ENCODE assay signal across 8 cellular contexts in the genomic region with DNA sequence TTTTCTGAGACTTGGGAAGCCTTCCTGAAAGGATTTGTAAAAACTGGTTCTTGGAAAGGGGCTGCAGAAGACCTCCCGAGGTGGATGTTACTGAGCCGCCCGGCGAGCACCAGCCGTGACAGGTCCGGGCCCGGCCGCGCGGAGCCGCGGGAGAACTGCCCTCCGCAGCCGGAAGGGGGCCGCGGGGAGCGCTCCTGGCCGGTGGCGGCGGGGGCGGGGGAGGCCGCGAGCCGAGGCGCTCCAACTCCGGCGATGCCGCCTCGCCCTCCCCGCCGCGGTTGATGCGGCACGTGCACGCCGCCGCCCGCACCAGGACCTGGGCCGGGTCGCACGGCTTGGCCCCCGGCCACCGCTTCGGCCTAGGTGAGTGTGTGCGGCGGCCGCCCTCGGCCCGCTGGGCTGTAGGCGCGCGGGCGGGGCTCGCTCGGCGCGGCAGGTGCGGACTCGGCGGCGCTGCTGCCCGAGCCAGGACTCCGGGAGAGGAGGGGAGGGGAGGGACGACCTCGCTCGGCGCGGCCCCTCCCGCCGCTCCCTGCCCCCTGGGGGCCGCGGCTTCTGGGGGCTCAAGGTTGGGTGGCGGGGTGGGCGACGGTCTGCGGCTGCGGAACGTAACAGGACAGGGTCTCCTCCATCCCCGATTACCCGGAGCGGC. TPM values are rescaled to one million over a fixed set of nuclear protein-coding genes. Genes with fewer than 3 reads are reported as not detected.
A peak's percentile ranks its signal among the peaks of the same experiment; 100 is the strongest.
DNase-seq lines count a peak whose midpoint lies in the region; ATAC-seq and TF ChIP-seq lines count a peak whose summit lies in the region.

No MANE protein-coding gene starts in this region.

- peaks cover 9% of the 10 kb centered on the region for H3K4me1 ChIP-seq in CD8-positive, alpha-beta T cell (ENCODE audit: insufficient read depth, low read length)
- no peaks in the 10 kb centered on the region for H3K4me1 ChIP-seq in testis

- H3K27ac ChIP-seq in CD8-positive, alpha-beta T cell (ENCODE audit: low read depth, low read length) = peak overlapping the region; percentile 24
- H3K27ac ChIP-seq in testis = peak overlapping the region; percentile 93

- H3K4me3 ChIP-seq in CD8-positive, alpha-beta T cell (ENCODE audit: low read depth, low read length) = peak overlapping the region; percentile 54
- H3K4me3 ChIP-seq in foreskin fibroblast (ENCODE audit: low read depth in 1 of 2, low read length in 2 of 2) = peak overlapping the region; percentile 57 to 85
- peak overlapping the region; percentile 77 to 84 for H3K4me3 ChIP-seq in testis

- POLR2A ChIA-PET in CD8-positive, alpha-beta T cell (lab: Charles Lee) = no interaction called here

- no peaks in the 10 kb centered on the region for H3K9me3 ChIP-seq in CD8-positive, alpha-beta T cell (ENCODE audit: low read length)
- no peaks in the 10 kb centered on the region for H3K9me3 ChIP-seq in testis

- no peaks in the 10 kb centered on the region for H3K9me3 Mint-ChIP-seq in CD8-positive, alpha-beta T cell
- no peaks in the 10 kb centered on the region for H3K9me3 Mint-ChIP-seq in nephron progenitor cell

- peaks cover 30% of the 10 kb centered on the region for H3K4me1 Mint-ChIP-seq in CD8-positive, alpha-beta T cell (ENCODE audit: low read depth)
- H3K4me1 Mint-ChIP-seq in nephron progenitor cell = peaks cover 42% of the 10 kb centered on the region

- no peak for TF ChIP-seq POLR2A in testis (IDR thresholded peaks at IDR 0.05)

- peak; percentile 49 for TF ChIP-seq CTCF in CD8-positive, alpha-beta T cell (IDR thresholded peaks at IDR 0.05)
- TF ChIP-seq CTCF in foreskin fibroblast (IDR thresholded peaks at IDR 0.05; ENCODE audit: low read depth, low read length) (no peak), nephron progenitor cell (IDR thresholded peaks at IDR 0.05) (peak; percentile 33), testis (IDR thresholded peaks at IDR 0.05) (peak; percentile 29 to 62 (median 31))

- CTCF ChIA-PET in CD8-positive, alpha-beta T cell (lab: Charles Lee) = interaction anchor here (0.7 to 1.8 kb wide), 2 partner anchors 11 to 262 kb away, joined by 3 to 7 read pairs; no protein-coding TSS in a partner anchor

- 0% methylated on average over 13 to 43 of the region's 81 CpGs for WGBS in testis, 2 donors

- H3K36me3 Mint-ChIP-seq in CD8-positive, alpha-beta T cell = peaks cover 15% of the 10 kb centered on the region
- H3K36me3 Mint-ChIP-seq in nephron progenitor cell (ENCODE audit: low read depth) = peaks cover 41% of the 10 kb centered on the region

- no peaks in the 10 kb centered on the region for H3K27me3 Mint-ChIP-seq in CD8-positive, alpha-beta T cell (ENCODE audit: low read depth)
- H3K27me3 Mint-ChIP-seq in nephron progenitor cell (ENCODE audit: low read depth, poor library complexity) = no peaks in the 10 kb centered on the region

- peak; percentile 41 to 80 (median 54) for DNase-seq in CD8-positive, alpha-beta T cell
- peak; percentile 85 for DNase-seq in activated effector memory CD4-positive, alpha-beta T cell treated with anti-CD3 and anti-CD28 coated beads, Interleukin-2, amount 50 U/mL, for 16 hours
- peak; percentile 68 to 91 for DNase-seq in foreskin fibroblast
- peak; percentile 76 for DNase-seq in nephron progenitor cell
- DNase-seq in testis = peak; percentile 68

- H3K27me3 ChIP-seq in CD8-positive, alpha-beta T cell (ENCODE audit: insufficient read depth, low read length) = no peaks in the 10 kb centered on the region
- no peaks in the 10 kb centered on the region for H3K27me3 ChIP-seq in testis

- peak overlapping the region; percentile 89 for H3K27ac Mint-ChIP-seq in CD8-positive, alpha-beta T cell
- peak overlapping the region; percentile 99 for H3K27ac Mint-ChIP-seq in nephron progenitor cell

- ATAC-seq in CD8-positive, alpha-beta T cell = peak; percentile 53
- ATAC-seq in GM19328 (IDR thresholded peaks at IDR 0.05; ENCODE audit: unreplicated experiment) (peak; percentile 54), HG03442 (IDR thresholded peaks at IDR 0.05; ENCODE audit: unreplicated experiment) (peak; percentile 52)

- H3K4me3 Mint-ChIP-seq in CD8-positive, alpha-beta T cell = peak overlapping the region; percentile 91
- H3K4me3 Mint-ChIP-seq in nephron progenitor cell = peak overlapping the region; percentile 97

- intact Hi-C loops in CD8-positive, alpha-beta T cell (cut with DNase I, micrococcal nuclease) = loop anchor here (2.0 to 10.0 kb wide), 9 partner anchors 23 to 663 kb away; partner anchors contain the start of genes BBS12 (in 1 of the 2) and NUDT6 (in 1 of the 2)
- intact Hi-C loops in testis (cut with DNase I; ENCODE audit: low total_unique reads) = no loop called here

- no peaks in the 10 kb centered on the region for H3K36me3 ChIP-seq in CD8-positive, alpha-beta T cell (ENCODE audit: insufficient read depth, low read length)
- no peaks in the 10 kb centered on the region for H3K36me3 ChIP-seq in testis (ENCODE audit: low read depth, missing control alignments)

TF ChIP-seq in PFSK-1, 5 proteins besides CTCF, POLR2A, EP300 and RAD21:
- TF ChIP-seq FOXP2 (optimal IDR thresholded peaks at IDR 0.05; ENCODE audit: borderline replicate concordance, extremely low read depth, extremely low read length, insufficient read depth) = peak; percentile 78
- no peak for TF ChIP-seq POLR2AphosphoS5 (IDR thresholded peaks at IDR 0.05; ENCODE audit: low read depth, low read length)
- no peak for TF ChIP-seq TAF1 (IDR thresholded peaks at IDR 0.05; ENCODE audit: borderline replicate concordance, insufficient read depth, low read length)
- no peak for TF ChIP-seq REST (IDR thresholded peaks at IDR 0.05; ENCODE audit: insufficient read depth in 1 of 2, low read depth in 2 of 2, low read length in 2 of 2)
- TF ChIP-seq SIN3A (IDR thresholded peaks at IDR 0.05; ENCODE audit: borderline replicate concordance, insufficient read depth, low read length) = no peak

RNA-seq across cellular contexts. Expression of gene SPRY1, which starts 1.7 kb away (rescaled TPM):
- total RNA-seq in CD8-positive, alpha-beta T cell = 10 to 100 TPM; 65.8 to 66.1 TPM
- 13.3 TPM for polyA plus RNA-seq in PFSK-1 (2012; ENCODE audit: insufficient read length, low read depth)
- total RNA-seq in testis = 10 to 100 TPM; 36.0 to 52.0 TPM
- 30.2 TPM for polyA plus RNA-seq in testis (ENCODE audit: insufficient read depth, low read depth, low replicate concordance)

Comparison
In these comparisons a context has a peak if more than half of its experiments do, and no peak if none do; other contexts are left out.
1. Peak in every context shown above with its lines: DNase-seq, ATAC-seq, H3K4me3 ChIP-seq and H3K27ac ChIP-seq.